ENCODE assay signal across 21 cellular contexts in the genomic region with DNA sequence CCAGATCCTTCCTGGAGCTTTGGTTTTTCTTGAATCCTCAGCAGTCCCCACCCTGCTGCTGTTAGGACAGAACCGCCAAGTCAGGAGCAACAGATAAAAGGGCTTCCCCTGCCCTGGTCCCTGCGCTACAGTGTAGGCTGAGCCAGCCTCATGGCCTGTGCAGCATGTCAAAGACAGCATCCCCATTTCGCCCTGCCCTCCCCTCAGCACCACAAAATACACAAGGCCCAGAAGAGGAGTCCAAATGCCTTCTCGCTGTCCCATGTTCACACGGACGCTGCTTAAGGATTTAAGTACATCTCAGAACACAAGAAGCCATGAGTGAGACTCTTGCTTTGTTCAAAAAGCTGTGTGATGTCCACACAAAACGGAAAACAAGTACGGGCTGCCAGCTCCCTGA.
A peak's percentile ranks its signal among the peaks of the same experiment; 100 is the strongest.
DNase-seq lines count a peak whose midpoint lies in the region; ATAC-seq and TF ChIP-seq lines count a peak whose summit lies in the region.
"Had no signal": no experiment of that assay in that cellular context is flagged by ENCODE, and none has a peak within 500 bp of the region (broad histone marks: within the 10 kb centered on the region; RNA-seq: fewer than 3 reads in every experiment).

No MANE protein-coding gene starts in this region.

- H3K18ac ChIP-seq in neuronal stem cell (ENCODE audit: low read length) = peak overlapping the region; percentile 4

- H3K36me3 ChIP-seq in neuronal stem cell (replicated peaks in 1 of 2; ENCODE audit: control insufficient read depth in 2 of 2, insufficient read depth in 2 of 2, low read length in 2 of 2) = no peaks in the 10 kb centered on the region
- H3K36me3 ChIP-seq: BLaER1 treated with 17β-estradiol and CSF1 and Interleukin-3, amounts not matched to agents 10 nM and 100 nM had no signal

- TF ChIP-seq CTCF in endothelial cell (IDR thresholded peaks at IDR 0.05; ENCODE audit: unreplicated experiment) = no peak

- H2BK120ac ChIP-seq in neuronal stem cell (ENCODE audit: low read depth, low read length) = no peak overlapping the region

- no peaks in the 10 kb centered on the region for H3K36me3 Mint-ChIP-seq in activated CD8-positive, alpha-beta memory T cell treated with anti-CD3 and anti-CD28 coated beads, Interleukin-2, amount 10 ng/mL, durations not matched to agents 7 days and 5 days
- peaks cover 8% of the 10 kb centered on the region for H3K36me3 Mint-ChIP-seq in endothelial cell (ENCODE audit: low read depth, unreplicated experiment)
- H3K36me3 Mint-ChIP-seq: CD8-positive, alpha-beta T cell had no signal

- H3K79me1 ChIP-seq in neuronal stem cell (ENCODE audit: low read depth, low read length) = peaks cover 2% of the 10 kb centered on the region

- H2BK12ac ChIP-seq in neuronal stem cell (ENCODE audit: low read length) = no peak overlapping the region

- H3K4me1 Mint-ChIP-seq in activated CD8-positive, alpha-beta memory T cell treated with anti-CD3 and anti-CD28 coated beads, Interleukin-2, amount 10 ng/mL, durations not matched to agents 7 days and 5 days = peaks cover 7% of the 10 kb centered on the region
- peaks cover 25% of the 10 kb centered on the region for H3K4me1 Mint-ChIP-seq in endothelial cell (ENCODE audit: unreplicated experiment)
- H3K4me1 Mint-ChIP-seq: B cell had no signal

- no peak overlapping the region for H2BK5ac ChIP-seq in neuronal stem cell (ENCODE audit: low read length)

- no peak overlapping the region for H4K91ac ChIP-seq in neuronal stem cell (ENCODE audit: low read depth, low read length, poor library complexity)

- no peak overlapping the region for H2AK5ac ChIP-seq in neuronal stem cell (ENCODE audit: low read depth, low read length)

- no peaks in the 10 kb centered on the region for H3K9me3 ChIP-seq in neuronal stem cell (replicated peaks in 1 of 2; ENCODE audit: control insufficient read depth in 2 of 2, insufficient read depth in 1 of 2, low read depth in 1 of 2, low read length in 2 of 2)
- H3K9me3 ChIP-seq: A549, Caco-2 had no signal

- no peak overlapping the region for H3K14ac ChIP-seq in neuronal stem cell (ENCODE audit: low read length)

- H3K27me3 ChIP-seq in neuronal stem cell (ENCODE audit: control insufficient read depth in 3 of 3, insufficient read depth in 3 of 3, low read depth in 1 of 3, low read length in 3 of 3) = peaks cover 0 to 3% (median 0%) of the 10 kb centered on the region in 3 experiments

- H3K4me3 ChIP-seq in neuronal stem cell (ENCODE audit: low read length in 2 of 2) = no peak overlapping the region
- H3K4me3 ChIP-seq: A549; BLaER1 treated with 17β-estradiol and CSF1 and Interleukin-3, amounts not matched to agents 10 nM and 100 nM had no signal

- CTCF ChIA-PET in activated CD8-positive, alpha-beta memory T cell treated with anti-CD3 and anti-CD28 coated beads, Interleukin-2, amount 10 ng/mL, durations not matched to agents 7 days and 5 days (lab: Charles Lee) = no interaction called here

- no CpG with 5 or more reads among the region's 8 CpGs for WGBS in neuronal stem cell (ENCODE audit: extremely low coverage in 2 of 2, insufficient read length in 2 of 2, insufficient replicate concordance in 1 of 2), 2 donors

- no peak overlapping the region for H3K23ac ChIP-seq in neuronal stem cell (ENCODE audit: low read depth, low read length, poor library complexity)

- no peak for ATAC-seq in activated CD8-positive, alpha-beta memory T cell treated with anti-CD3 and anti-CD28 coated beads, Interleukin-2, amount 10 ng/mL, durations not matched to agents 7 days and 5 days
- no peak for ATAC-seq in HG03571 (IDR thresholded peaks at IDR 0.05; ENCODE audit: unreplicated experiment)
- ATAC-seq: A549; CD8-positive, alpha-beta T cell had no signal

- H2BK15ac ChIP-seq in neuronal stem cell (ENCODE audit: low read length) = no peak overlapping the region

- peaks cover 3% of the 10 kb centered on the region for H3K27me3 Mint-ChIP-seq in activated CD8-positive, alpha-beta memory T cell treated with anti-CD3 and anti-CD28 coated beads, Interleukin-2, amount 10 ng/mL, durations not matched to agents 7 days and 5 days
- H3K27me3 Mint-ChIP-seq in endothelial cell (ENCODE audit: unreplicated experiment) = peaks cover 5% of the 10 kb centered on the region
- H3K27me3 Mint-ChIP-seq: CD4-positive, alpha-beta T cell had no signal

- H4K8ac ChIP-seq in neuronal stem cell (ENCODE audit: low read depth, low read length) = no peak overlapping the region

- H3K4me3 Mint-ChIP-seq in activated CD8-positive, alpha-beta memory T cell treated with anti-CD3 and anti-CD28 coated beads, Interleukin-2, amount 10 ng/mL, durations not matched to agents 7 days and 5 days = no peak overlapping the region
- H3K4me3 Mint-ChIP-seq in endothelial cell (ENCODE audit: unreplicated experiment) = peak overlapping the region; percentile 2
- H3K4me3 Mint-ChIP-seq: B cell; CD4-positive, alpha-beta T cell; CD8-positive, alpha-beta T cell had no signal

- H3K4ac ChIP-seq in neuronal stem cell (ENCODE audit: low read length) = no peak overlapping the region

- H2AFZ ChIP-seq in neuronal stem cell (ENCODE audit: low read length) = no peak overlapping the region

- no peaks in the 10 kb centered on the region for H3K9me3 Mint-ChIP-seq in activated CD8-positive, alpha-beta memory T cell treated with anti-CD3 and anti-CD28 coated beads, Interleukin-2, amount 10 ng/mL, durations not matched to agents 7 days and 5 days (ENCODE audit: low read depth)
- no peaks in the 10 kb centered on the region for H3K9me3 Mint-ChIP-seq in endothelial cell (ENCODE audit: unreplicated experiment)

- no peak overlapping the region for H3K27ac Mint-ChIP-seq in activated CD8-positive, alpha-beta memory T cell treated with anti-CD3 and anti-CD28 coated beads, Interleukin-2, amount 10 ng/mL, durations not matched to agents 7 days and 5 days
- H3K27ac Mint-ChIP-seq in endothelial cell (ENCODE audit: unreplicated experiment) = no peak overlapping the region
- H3K27ac Mint-ChIP-seq: B cell; CD4-positive, alpha-beta T cell; CD8-positive, alpha-beta T cell had no signal

- no peak overlapping the region for H3K4me2 ChIP-seq in neuronal stem cell (ENCODE audit: insufficient read depth, low read length, poor library complexity, severe bottlenecking)
- H3K4me2 ChIP-seq: A549; BLaER1 treated with 17β-estradiol and CSF1 and Interleukin-3, amounts not matched to agents 10 nM and 100 nM had no signal

- H3K9ac ChIP-seq in neuronal stem cell (ENCODE audit: low read depth, low read length, poor library complexity) = no peak overlapping the region
- H3K9ac ChIP-seq: BLaER1 treated with 17β-estradiol and CSF1 and Interleukin-3, amounts not matched to agents 10 nM and 100 nM had no signal

- no peak overlapping the region for H3K27ac ChIP-seq in neuronal stem cell (replicated peaks; ENCODE audit: low read length)
- H3K27ac ChIP-seq: 22Rv1; A549; BLaER1 treated with 17β-estradiol and CSF1 and Interleukin-3, amounts not matched to agents 10 nM and 100 nM; C4-2B had no signal

- peaks cover 0 to 2% of the 10 kb centered on the region in 2 donors for H3K4me1 ChIP-seq in neuronal stem cell (ENCODE audit: control insufficient read depth in 2 of 2, insufficient read depth in 1 of 2, low read depth in 1 of 2, low read length in 2 of 2)
- H3K4me1 ChIP-seq: Caco-2 had no signal

- peak; percentile 30 for DNase-seq in activated CD8-positive, alpha-beta memory T cell treated with anti-CD3 and anti-CD28 coated beads, Interleukin-2, amount 10 ng/mL, durations not matched to agents 7 days and 5 days
- DNase-seq in activated CD8-positive, alpha-beta memory T cell treated with anti-CD3 and anti-CD28 coated beads, Interleukin-2, amount 50 U/mL, for 4 hours = no peak
- DNase-seq in endothelial cell (ENCODE audit: low spot score) (no peak), neuronal stem cell (ENCODE audit: low spot score) (no peak), GDM1 (lab: John Stamatoyannopoulos, UW) (no peak), NOMO-1 treated with dmso at 0.1 percent for 144 hours (lab: John Stamatoyannopoulos, UW; ENCODE audit: unreplicated experiment) (no peak)
- DNase-seq: AML-193; Caco-2; Calu3; CD4-positive, alpha-beta T cell; CD8-positive, alpha-beta T cell; DMS79; DND-41; EL; GF-D8 had no signal
